14 cellular contexts compared by ENCODE assay signal in the genomic region with DNA sequence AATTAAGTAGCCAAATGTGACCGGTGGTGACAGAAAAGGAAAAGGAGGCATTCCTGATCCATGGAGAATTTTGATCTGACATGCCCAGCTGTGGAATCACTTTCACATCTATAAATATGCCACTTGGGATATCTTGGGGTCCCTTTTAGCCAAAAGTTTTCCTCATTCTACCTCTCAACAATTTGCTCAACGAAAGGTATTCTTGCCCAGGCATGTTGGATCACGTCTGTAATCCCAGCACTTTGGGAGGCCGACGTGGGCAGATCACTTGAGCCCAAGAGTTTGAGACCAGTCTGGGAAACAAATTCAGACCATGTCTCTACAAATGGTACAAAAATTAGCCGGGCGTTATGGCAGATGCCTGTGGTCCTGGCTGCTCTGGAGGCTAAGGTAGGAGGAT. TPM values are rescaled to one million over a fixed set of nuclear protein-coding genes. Genes with fewer than 3 reads are reported as not detected.
DNase-seq lines count a peak whose midpoint lies in the region; TF ChIP-seq lines count a peak whose summit lies in the region.
"Had no signal": no experiment of that assay in that cellular context is flagged by ENCODE, and none has a peak within 500 bp of the region (broad histone marks: within the 10 kb centered on the region; RNA-seq: fewer than 3 reads in every experiment).

No MANE protein-coding gene starts in this region.

- H3K9me3 Mint-ChIP-seq in activated CD4-positive, alpha-beta memory T cell treated with anti-CD3 and anti-CD28 coated beads, Interleukin-2, amount 10 ng/mL, durations not matched to agents 7 days and 5 days: no peaks in the 10 kb centered on the region
- H3K9me3 Mint-ChIP-seq in activated CD4-positive, alpha-beta memory T cell treated with anti-CD3 and anti-CD28 coated beads for 36 hours: no peaks in the 10 kb centered on the region
- H3K9me3 Mint-ChIP-seq: naive B cell had no signal

- H3K4me1 ChIP-seq in iPS-15b (ENCODE audit: control insufficient read depth, insufficient read depth, low read length) (peaks cover 22% of the 10 kb centered on the region), smooth muscle cell (ENCODE audit: low read depth) (peaks cover 19% of the 10 kb centered on the region)

- H3K9me3 ChIP-seq in WERI-Rb-1 (ENCODE audit: severe bottlenecking) (no peaks in the 10 kb centered on the region), iPS-15b (ENCODE audit: control insufficient read depth, insufficient read depth, low read length) (no peaks in the 10 kb centered on the region), smooth muscle cell (replicated peaks; ENCODE audit: low read depth) (no peaks in the 10 kb centered on the region)
- H3K9me3 ChIP-seq: SJCRH30 had no signal

- no peaks in the 10 kb centered on the region for H3K27me3 ChIP-seq in WERI-Rb-1 (ENCODE audit: insufficient read depth, low read depth, severe bottlenecking)
- no peaks in the 10 kb centered on the region for H3K27me3 ChIP-seq in iPS-15b (ENCODE audit: control insufficient read depth, insufficient read depth, low read length)
- H3K27me3 ChIP-seq in smooth muscle cell (ENCODE audit: low read depth): no peaks in the 10 kb centered on the region
- H3K27me3 ChIP-seq: SJCRH30 had no signal

- CTCF ChIA-PET in activated CD4-positive, alpha-beta memory T cell treated with anti-CD3 and anti-CD28 coated beads, Interleukin-2, amount 10 ng/mL, durations not matched to agents 7 days and 5 days (lab: Charles Lee): no interaction called here
- CTCF ChIA-PET in activated CD4-positive, alpha-beta memory T cell treated with anti-CD3 and anti-CD28 coated beads for 36 hours (lab: Charles Lee): interaction anchor here (2.2 kb wide), 1 partner anchor 31 kb away, joined by 11 read pairs; no protein-coding TSS in a partner anchor

- intact Hi-C loops in activated CD4-positive, alpha-beta memory T cell treated with anti-CD3 and anti-CD28 coated beads for 36 hours (cut with micrococcal nuclease): no loop called here

- no peak for TF ChIP-seq CTCF in WERI-Rb-1 (IDR thresholded peaks at IDR 0.05; ENCODE audit: low read depth, low read length)
- no peak for TF ChIP-seq CTCF in smooth muscle cell (IDR thresholded peaks at IDR 0.05; ENCODE audit: borderline replicate concordance, insufficient read depth, poor library complexity, severe bottlenecking)

- WGBS in smooth muscle cell (ENCODE audit: low lambda C conversion rate): 67% methylated on average over 7 of the region's 7 CpGs

- H3K27ac ChIP-seq in WERI-Rb-1 (peak overlapping the region; percentile 11), smooth muscle cell (ENCODE audit: low read depth) (peak overlapping the region; percentile 79)
- H3K27ac ChIP-seq: SJCRH30, VCaP had no signal

- POLR2A ChIA-PET in activated CD4-positive, alpha-beta memory T cell treated with anti-CD3 and anti-CD28 coated beads, Interleukin-2, amount 10 ng/mL, durations not matched to agents 7 days and 5 days (lab: Charles Lee): interaction anchor here (0.7 to 4.2 kb wide), 3 partner anchors 10 to 59 kb away, joined by 3 to 28 read pairs (median 6); no protein-coding TSS in a partner anchor
- POLR2A ChIA-PET in activated CD4-positive, alpha-beta memory T cell treated with anti-CD3 and anti-CD28 coated beads for 36 hours (lab: Charles Lee): interaction anchor here (1.2 kb wide), 1 partner anchor 25 kb away, joined by 5 read pairs; the partner anchor contains the start of gene LITAF

- peak overlapping the region; percentile 42 for H3K27ac Mint-ChIP-seq in activated CD4-positive, alpha-beta memory T cell treated with anti-CD3 and anti-CD28 coated beads, Interleukin-2, amount 10 ng/mL, durations not matched to agents 7 days and 5 days
- H3K27ac Mint-ChIP-seq in activated CD4-positive, alpha-beta memory T cell treated with anti-CD3 and anti-CD28 coated beads for 36 hours: no peak overlapping the region

- DNase-seq in activated CD4-positive, alpha-beta memory T cell treated with anti-CD3 and anti-CD28 coated beads, Interleukin-2, amount 10 ng/mL, durations not matched to agents 7 days and 5 days: no peak
- DNase-seq in activated CD4-positive, alpha-beta memory T cell treated with anti-CD3 and anti-CD28 coated beads for 36 hours: no peak
- DNase-seq in WERI-Rb-1 (peak; percentile 15), smooth muscle cell (lab: John Stamatoyannopoulos, UW; ENCODE audit: unreplicated experiment) (no peak), Kasumi-1 (lab: John Stamatoyannopoulos, UW) (no peak)
- no peak for DNase-seq in activated CD4-positive, CD25-positive, alpha-beta regulatory T cell treated with anti-CD3 and anti-CD28 coated beads, Interleukin-2, amount 50 U/mL, for 72 hours
- DNase-seq in activated naive CD4-positive, alpha-beta T cell treated with Interleukin-2 at 50 U/mL for 16 hours: no peak
- DNase-seq: activated gamma-delta T cell treated with Interleukin-2 at 50 U/mL for 16 hours, HCEC 1CT, naive B cell, NCI-H1417 had no signal

- H3F3A ChIP-seq in smooth muscle cell (ENCODE audit: low read depth): peaks cover 8% of the 10 kb centered on the region

- H3K36me3 Mint-ChIP-seq in activated CD4-positive, alpha-beta memory T cell treated with anti-CD3 and anti-CD28 coated beads, Interleukin-2, amount 10 ng/mL, durations not matched to agents 7 days and 5 days (ENCODE audit: low read depth): peaks cover 47% of the 10 kb centered on the region
- H3K36me3 Mint-ChIP-seq in activated CD4-positive, alpha-beta memory T cell treated with anti-CD3 and anti-CD28 coated beads for 36 hours: peaks cover 13% of the 10 kb centered on the region

- H3K36me3 ChIP-seq in WERI-Rb-1: no peaks in the 10 kb centered on the region
- H3K36me3 ChIP-seq in iPS-15b (ENCODE audit: control insufficient read depth, insufficient read depth, low read length): peaks cover 3% of the 10 kb centered on the region
- H3K36me3 ChIP-seq in smooth muscle cell (ENCODE audit: low read depth): no peaks in the 10 kb centered on the region
- H3K36me3 ChIP-seq: SJCRH30 had no signal

- peaks cover 53% of the 10 kb centered on the region for H4K20me1 ChIP-seq in smooth muscle cell (ENCODE audit: low read depth)

- H3K4me3 ChIP-seq in WERI-Rb-1 (ENCODE audit: low read depth, low read length): no peak overlapping the region
- H3K4me3 ChIP-seq in iPS-15b (ENCODE audit: low read depth, low read length): no peak overlapping the region
- H3K4me3 ChIP-seq in smooth muscle cell: no peak overlapping the region
- H3K4me3 ChIP-seq: SJCRH30 had no signal

- H3K9ac ChIP-seq in iPS-15b (ENCODE audit: low read depth, low read length): peak overlapping the region; percentile 24
- H3K9ac ChIP-seq in smooth muscle cell (ENCODE audit: low read depth): no peak overlapping the region

- no peak overlapping the region for H2AFZ ChIP-seq in smooth muscle cell (ENCODE audit: low read depth)

- peak overlapping the region; percentile 14 for H3K4me3 Mint-ChIP-seq in activated CD4-positive, alpha-beta memory T cell treated with anti-CD3 and anti-CD28 coated beads, Interleukin-2, amount 10 ng/mL, durations not matched to agents 7 days and 5 days
- no peak overlapping the region for H3K4me3 Mint-ChIP-seq in activated CD4-positive, alpha-beta memory T cell treated with anti-CD3 and anti-CD28 coated beads for 36 hours
- H3K4me3 Mint-ChIP-seq: naive B cell had no signal

- H3K27me3 Mint-ChIP-seq in activated CD4-positive, alpha-beta memory T cell treated with anti-CD3 and anti-CD28 coated beads, Interleukin-2, amount 10 ng/mL, durations not matched to agents 7 days and 5 days: no peaks in the 10 kb centered on the region
- H3K27me3 Mint-ChIP-seq in activated CD4-positive, alpha-beta memory T cell treated with anti-CD3 and anti-CD28 coated beads for 36 hours: no peaks in the 10 kb centered on the region
- H3K27me3 Mint-ChIP-seq: naive B cell had no signal

- H3K4me1 Mint-ChIP-seq in activated CD4-positive, alpha-beta memory T cell treated with anti-CD3 and anti-CD28 coated beads, Interleukin-2, amount 10 ng/mL, durations not matched to agents 7 days and 5 days: peaks cover 79% of the 10 kb centered on the region
- peaks cover 76% of the 10 kb centered on the region for H3K4me1 Mint-ChIP-seq in activated CD4-positive, alpha-beta memory T cell treated with anti-CD3 and anti-CD28 coated beads for 36 hours (ENCODE audit: low read depth)

- peaks cover 68% of the 10 kb centered on the region for H3K79me2 ChIP-seq in smooth muscle cell (ENCODE audit: low read depth)

- peak overlapping the region; percentile 24 for H3K4me2 ChIP-seq in smooth muscle cell

RNA-seq across cellular contexts. Expression of gene LITAF, which starts 24.3 kb away (rescaled TPM):
- 100 to 1,000 TPM; 149 to 157 TPM for total RNA-seq in activated CD4-positive, alpha-beta memory T cell treated with anti-CD3 and anti-CD28 coated beads, Interleukin-2, amount 10 ng/mL, durations not matched to agents 7 days and 5 days
- total RNA-seq in activated CD4-positive, alpha-beta memory T cell treated with anti-CD3 and anti-CD28 coated beads for 36 hours: 100 to 1,000 TPM; 130 to 134 TPM
- total RNA-seq in smooth muscle cell: 40.4 and 77.9 TPM in 2 replicates
- 72.6 and 98.0 TPM in 2 replicates for polyA plus RNA-seq in smooth muscle cell
